1 cellular context compared by ENCODE assay signal in the genomic region with DNA sequence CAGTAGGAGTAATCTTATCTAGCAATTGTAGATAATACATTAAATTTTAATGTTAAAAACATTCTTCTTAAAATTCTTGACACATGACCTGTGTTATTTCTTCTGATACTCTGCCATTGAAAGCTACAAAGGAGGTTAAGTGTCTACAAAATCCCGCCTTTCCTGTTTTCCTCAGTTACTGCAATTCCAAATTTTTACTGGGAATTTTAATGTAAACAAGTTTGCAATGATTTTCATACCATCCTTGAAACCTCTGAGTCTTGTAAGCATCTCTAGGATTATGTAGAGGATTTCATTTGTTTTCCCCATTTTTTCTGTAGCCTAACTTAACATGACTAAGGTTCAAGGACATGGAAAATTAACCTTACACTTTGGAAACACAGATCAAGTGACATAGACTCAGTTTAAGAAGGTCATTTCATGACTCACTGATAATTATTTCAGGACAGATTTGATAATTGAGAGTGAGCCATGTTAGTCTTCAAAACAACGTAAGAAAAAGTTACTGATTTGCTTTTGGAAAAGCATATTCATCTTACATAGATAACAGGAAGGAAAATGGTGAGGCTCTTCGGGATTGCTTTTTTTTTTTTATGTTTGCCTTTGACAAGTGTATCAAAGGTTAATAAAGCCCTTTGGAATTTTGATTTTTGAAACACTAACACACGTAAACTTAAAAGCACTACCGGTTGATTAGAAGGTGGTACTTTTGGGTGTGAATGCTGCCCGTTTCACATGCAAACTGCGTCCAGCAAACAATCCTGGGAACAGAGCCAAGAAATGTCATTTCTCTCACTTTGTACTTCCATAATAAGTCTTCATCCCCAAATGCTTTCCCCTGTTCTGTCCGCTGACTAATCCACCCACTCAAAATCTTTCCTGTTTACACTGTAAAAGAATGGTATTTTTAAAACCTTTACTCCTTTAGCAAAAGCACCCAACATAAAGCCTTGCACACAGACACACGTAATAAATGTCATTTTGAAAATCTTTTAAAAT.
TF ChIP-seq lines count a peak whose summit lies in the region.

No MANE protein-coding gene starts in this region.

TF ChIP-seq in HepG2, 621 proteins besides CTCF, POLR2A, EP300 and RAD21 (continues in another document):
- peak; percentile 25; the same call in 1 of the 2 replicates for TF ChIP-seq KAT8 (CRISPR knock-in tag; IDR thresholded peaks at IDR 0.05)
- 0 out of 2 replicates have a peak, but pooled peaks have one; percentile 7 for TF ChIP-seq KLF12 (CRISPR knock-in tag; IDR thresholded peaks at IDR 0.05; ENCODE audit: borderline replicate concordance)
- no peak for TF ChIP-seq RBM39 (IDR thresholded peaks at IDR 0.05; ENCODE audit: low read depth, low read length, poor library complexity, severe bottlenecking)
- TF ChIP-seq ZNF891 (CRISPR knock-in tag; IDR thresholded peaks at IDR 0.05) = no peak
- no peak for TF ChIP-seq EED (CRISPR knock-in tag; IDR thresholded peaks at IDR 0.05)
- TF ChIP-seq, protein P1, sequence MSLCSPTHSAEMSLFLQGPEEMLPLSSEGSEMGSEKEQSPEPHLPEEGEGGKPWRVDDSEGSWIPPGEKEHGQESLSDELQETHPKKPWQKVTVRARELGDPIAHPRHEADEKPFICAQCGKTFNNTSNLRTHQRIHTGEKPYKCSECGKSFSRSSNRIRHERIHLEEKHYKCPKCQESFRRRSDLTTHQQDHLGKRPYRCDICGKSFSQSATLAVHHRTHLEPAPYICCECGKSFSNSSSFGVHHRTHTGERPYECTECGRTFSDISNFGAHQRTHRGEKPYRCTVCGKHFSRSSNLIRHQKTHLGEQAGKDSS (CRISPR knock-in tag; IDR thresholded peaks at IDR 0.05; ENCODE audit: borderline replicate concordance, low read depth) = no peak
- no peak for TF ChIP-seq ZBTB7A (CRISPR knock-in tag; IDR thresholded peaks at IDR 0.05)
- no peak for TF ChIP-seq NFKBIZ (CRISPR knock-in tag; IDR thresholded peaks at IDR 0.05)
- TF ChIP-seq ZBTB38 (CRISPR knock-in tag; IDR thresholded peaks at IDR 0.05) = no peak
- TF ChIP-seq SYNCRIP (IDR thresholded peaks at IDR 0.05; ENCODE audit: insufficient read depth, low read depth, low read length) = no peak
- peak; percentile 33; the same call in 1 of the 2 replicates for TF ChIP-seq RARA (CRISPR knock-in tag; IDR thresholded peaks at IDR 0.05)
- TF ChIP-seq ZFAT (CRISPR knock-in tag; conservative IDR thresholded peaks at IDR 0.05) = no peak
- TF ChIP-seq ZMYM2 (CRISPR knock-in tag; IDR thresholded peaks at IDR 0.05) = no peak
- TF ChIP-seq NR1H2 (CRISPR knock-in tag; IDR thresholded peaks at IDR 0.05; ENCODE audit: borderline replicate concordance, low read depth) = no peak
- TF ChIP-seq HDAC2 (CRISPR knock-in tag; IDR thresholded peaks at IDR 0.05) = peak; percentile 12; the same call in 1 of the 2 replicates
- TF ChIP-seq GTF3A (CRISPR knock-in tag; conservative IDR thresholded peaks at IDR 0.05) = no peak
- no peak for TF ChIP-seq ZNF567 (CRISPR knock-in tag; IDR thresholded peaks at IDR 0.05; ENCODE audit: borderline replicate concordance)
- TF ChIP-seq, protein P2, sequence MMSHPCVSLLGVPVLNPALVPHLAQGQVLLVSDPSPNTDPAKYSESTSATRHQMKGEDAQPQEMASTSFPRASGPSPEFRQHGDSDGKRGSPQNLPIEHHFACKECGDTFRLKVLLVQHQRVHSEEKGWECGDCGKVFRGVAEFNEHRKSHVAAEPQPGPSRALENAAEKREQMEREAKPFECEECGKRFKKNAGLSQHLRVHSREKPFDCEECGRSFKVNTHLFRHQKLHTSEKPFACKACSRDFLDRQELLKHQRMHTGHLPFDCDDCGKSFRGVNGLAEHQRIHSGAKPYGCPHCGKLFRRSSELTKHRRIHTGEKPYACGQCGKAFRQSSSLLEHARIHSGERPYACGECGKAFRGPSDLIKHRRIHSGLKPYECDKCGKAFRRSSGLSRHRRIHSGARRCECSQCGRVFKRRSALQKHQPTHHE (CRISPR knock-in tag; IDR thresholded peaks at IDR 0.05; ENCODE audit: borderline replicate concordance) = 0 out of 2 replicates have a peak, but pooled peaks have one; percentile 43
- TF ChIP-seq, protein P3, sequence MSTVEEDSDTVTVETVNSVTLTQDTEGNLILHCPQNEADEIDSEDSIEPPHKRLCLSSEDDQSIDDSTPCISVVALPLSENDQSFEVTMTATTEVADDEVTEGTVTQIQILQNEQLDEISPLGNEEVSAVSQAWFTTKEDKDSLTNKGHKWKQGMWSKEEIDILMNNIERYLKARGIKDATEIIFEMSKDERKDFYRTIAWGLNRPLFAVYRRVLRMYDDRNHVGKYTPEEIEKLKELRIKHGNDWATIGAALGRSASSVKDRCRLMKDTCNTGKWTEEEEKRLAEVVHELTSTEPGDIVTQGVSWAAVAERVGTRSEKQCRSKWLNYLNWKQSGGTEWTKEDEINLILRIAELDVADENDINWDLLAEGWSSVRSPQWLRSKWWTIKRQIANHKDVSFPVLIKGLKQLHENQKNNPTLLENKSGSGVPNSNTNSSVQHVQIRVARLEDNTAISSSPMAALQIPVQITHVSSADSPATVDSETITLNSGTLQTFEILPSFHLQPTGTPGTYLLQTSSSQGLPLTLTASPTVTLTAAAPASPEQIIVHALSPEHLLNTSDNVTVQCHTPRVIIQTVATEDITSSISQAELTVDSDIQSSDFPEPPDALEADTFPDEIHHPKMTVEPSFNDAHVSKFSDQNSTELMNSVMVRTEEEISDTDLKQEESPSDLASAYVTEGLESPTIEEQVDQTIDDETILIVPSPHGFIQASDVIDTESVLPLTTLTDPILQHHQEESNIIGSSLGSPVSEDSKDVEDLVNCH (CRISPR knock-in tag; IDR thresholded peaks at IDR 0.05) = no peak
- TF ChIP-seq, protein P4, sequence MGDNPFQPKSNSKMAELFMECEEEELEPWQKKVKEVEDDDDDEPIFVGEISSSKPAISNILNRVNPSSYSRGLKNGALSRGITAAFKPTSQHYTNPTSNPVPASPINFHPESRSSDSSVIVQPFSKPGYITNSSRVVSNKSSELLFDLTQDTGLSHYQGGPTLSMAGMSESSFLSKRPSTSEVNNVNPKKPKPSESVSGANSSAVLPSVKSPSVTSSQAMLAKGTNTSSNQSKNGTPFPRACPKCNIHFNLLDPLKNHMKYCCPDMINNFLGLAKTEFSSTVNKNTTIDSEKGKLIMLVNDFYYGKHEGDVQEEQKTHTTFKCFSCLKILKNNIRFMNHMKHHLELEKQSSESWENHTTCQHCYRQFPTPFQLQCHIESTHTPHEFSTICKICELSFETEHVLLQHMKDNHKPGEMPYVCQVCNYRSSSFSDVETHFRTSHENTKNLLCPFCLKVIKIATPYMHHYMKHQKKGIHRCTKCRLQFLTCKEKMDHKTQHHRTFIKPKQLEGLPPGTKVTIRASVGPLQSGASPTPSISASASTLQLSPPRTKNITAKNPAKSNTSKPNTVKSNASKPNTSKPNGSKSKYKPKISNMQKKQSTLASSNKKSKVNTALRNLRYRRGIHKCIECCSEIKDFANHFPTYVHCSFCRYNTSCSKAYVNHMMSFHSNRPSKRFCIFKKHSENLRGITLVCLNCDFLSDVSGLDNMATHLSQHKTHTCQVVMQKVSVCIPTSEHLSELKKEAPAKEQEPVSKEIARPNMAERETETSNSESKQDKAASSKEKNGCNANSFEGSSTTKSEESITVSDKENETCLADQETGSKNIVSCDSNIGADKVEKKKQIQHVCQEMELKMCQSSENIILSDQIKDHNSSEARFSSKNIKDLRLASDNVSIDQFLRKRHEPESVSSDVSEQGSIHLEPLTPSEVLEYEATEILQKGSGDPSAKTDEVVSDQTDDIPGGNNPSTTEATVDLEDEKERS (CRISPR knock-in tag; IDR thresholded peaks at IDR 0.05) = peak; percentile 48; the same call in 1 of the 2 replicates
- TF ChIP-seq GFI1 (CRISPR knock-in tag; IDR thresholded peaks at IDR 0.05; ENCODE audit: borderline replicate concordance) = peak; percentile 18; the same call in 1 of the 2 replicates
- no peak for TF ChIP-seq ZNF282 (IDR thresholded peaks at IDR 0.05; ENCODE audit: partially characterized antibody)
- TF ChIP-seq ZNF260 (CRISPR knock-in tag; IDR thresholded peaks at IDR 0.05; ENCODE audit: borderline replicate concordance, low read depth) = no peak
- TF ChIP-seq MTA1 (CRISPR knock-in tag; IDR thresholded peaks at IDR 0.05; ENCODE audit: borderline replicate concordance) = no peak
- 0 out of 2 replicates have a peak, but pooled peaks have one; percentile 44 for TF ChIP-seq SP5 (CRISPR knock-in tag; IDR thresholded peaks at IDR 0.05; ENCODE audit: borderline replicate concordance, low read depth)
- TF ChIP-seq TCF7 (IDR thresholded peaks at IDR 0.05; ENCODE audit: low read depth) = peak; percentile 55; the same call in 1 of the 2 replicates
- TF ChIP-seq, protein P5, sequence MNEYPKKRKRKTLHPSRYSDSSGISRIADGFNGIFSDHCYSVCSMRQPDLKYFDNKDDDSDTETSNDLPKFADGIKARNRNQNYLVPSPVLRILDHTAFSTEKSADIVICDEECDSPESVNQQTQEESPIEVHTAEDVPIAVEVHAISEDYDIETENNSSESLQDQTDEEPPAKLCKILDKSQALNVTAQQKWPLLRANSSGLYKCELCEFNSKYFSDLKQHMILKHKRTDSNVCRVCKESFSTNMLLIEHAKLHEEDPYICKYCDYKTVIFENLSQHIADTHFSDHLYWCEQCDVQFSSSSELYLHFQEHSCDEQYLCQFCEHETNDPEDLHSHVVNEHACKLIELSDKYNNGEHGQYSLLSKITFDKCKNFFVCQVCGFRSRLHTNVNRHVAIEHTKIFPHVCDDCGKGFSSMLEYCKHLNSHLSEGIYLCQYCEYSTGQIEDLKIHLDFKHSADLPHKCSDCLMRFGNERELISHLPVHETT (CRISPR knock-in tag; conservative IDR thresholded peaks at IDR 0.05) = no peak
- TF ChIP-seq, protein P6, sequence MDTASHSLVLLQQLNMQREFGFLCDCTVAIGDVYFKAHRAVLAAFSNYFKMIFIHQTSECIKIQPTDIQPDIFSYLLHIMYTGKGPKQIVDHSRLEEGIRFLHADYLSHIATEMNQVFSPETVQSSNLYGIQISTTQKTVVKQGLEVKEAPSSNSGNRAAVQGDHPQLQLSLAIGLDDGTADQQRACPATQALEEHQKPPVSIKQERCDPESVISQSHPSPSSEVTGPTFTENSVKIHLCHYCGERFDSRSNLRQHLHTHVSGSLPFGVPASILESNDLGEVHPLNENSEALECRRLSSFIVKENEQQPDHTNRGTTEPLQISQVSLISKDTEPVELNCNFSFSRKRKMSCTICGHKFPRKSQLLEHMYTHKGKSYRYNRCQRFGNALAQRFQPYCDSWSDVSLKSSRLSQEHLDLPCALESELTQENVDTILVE (CRISPR knock-in tag; IDR thresholded peaks at IDR 0.05) = no peak
- 0 out of 2 replicates have a peak, but pooled peaks have one; percentile 18 for TF ChIP-seq SMAD3 (CRISPR knock-in tag; IDR thresholded peaks at IDR 0.05)
- TF ChIP-seq ZNF749 (CRISPR knock-in tag; IDR thresholded peaks at IDR 0.05; ENCODE audit: borderline replicate concordance) = no peak
- no peak for TF ChIP-seq CENPT (CRISPR knock-in tag; IDR thresholded peaks at IDR 0.05; ENCODE audit: low read depth)
- TF ChIP-seq ZNF550 (CRISPR knock-in tag; IDR thresholded peaks at IDR 0.05; ENCODE audit: borderline replicate concordance) = no peak
- TF ChIP-seq ZNF33B (CRISPR knock-in tag; IDR thresholded peaks at IDR 0.05) = no peak
- TF ChIP-seq ZNF720 (CRISPR knock-in tag; IDR thresholded peaks at IDR 0.05) = no peak
- TF ChIP-seq NCOA2 (CRISPR knock-in tag; IDR thresholded peaks at IDR 0.05) = 0 out of 2 replicates have a peak, but pooled peaks have one; percentile 8
- no peak for TF ChIP-seq STAT5B (CRISPR knock-in tag; IDR thresholded peaks at IDR 0.05)
- peak; percentile 54 for TF ChIP-seq MED1 (CRISPR knock-in tag; IDR thresholded peaks at IDR 0.05)
- TF ChIP-seq, protein P7, sequence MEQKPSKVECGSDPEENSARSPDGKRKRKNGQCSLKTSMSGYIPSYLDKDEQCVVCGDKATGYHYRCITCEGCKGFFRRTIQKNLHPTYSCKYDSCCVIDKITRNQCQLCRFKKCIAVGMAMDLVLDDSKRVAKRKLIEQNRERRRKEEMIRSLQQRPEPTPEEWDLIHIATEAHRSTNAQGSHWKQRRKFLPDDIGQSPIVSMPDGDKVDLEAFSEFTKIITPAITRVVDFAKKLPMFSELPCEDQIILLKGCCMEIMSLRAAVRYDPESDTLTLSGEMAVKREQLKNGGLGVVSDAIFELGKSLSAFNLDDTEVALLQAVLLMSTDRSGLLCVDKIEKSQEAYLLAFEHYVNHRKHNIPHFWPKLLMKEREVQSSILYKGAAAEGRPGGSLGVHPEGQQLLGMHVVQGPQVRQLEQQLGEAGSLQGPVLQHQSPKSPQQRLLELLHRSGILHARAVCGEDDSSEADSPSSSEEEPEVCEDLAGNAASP (CRISPR knock-in tag; IDR thresholded peaks at IDR 0.05; ENCODE audit: borderline replicate concordance) = no peak
- TF ChIP-seq, protein P8, sequence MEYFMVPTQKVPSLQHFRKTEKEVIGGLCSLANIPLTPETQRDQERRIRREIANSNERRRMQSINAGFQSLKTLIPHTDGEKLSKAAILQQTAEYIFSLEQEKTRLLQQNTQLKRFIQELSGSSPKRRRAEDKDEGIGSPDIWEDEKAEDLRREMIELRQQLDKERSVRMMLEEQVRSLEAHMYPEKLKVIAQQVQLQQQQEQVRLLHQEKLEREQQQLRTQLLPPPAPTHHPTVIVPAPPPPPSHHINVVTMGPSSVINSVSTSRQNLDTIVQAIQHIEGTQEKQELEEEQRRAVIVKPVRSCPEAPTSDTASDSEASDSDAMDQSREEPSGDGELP (IDR thresholded peaks at IDR 0.05; ENCODE audit: borderline replicate concordance, low read depth) = no peak
- TF ChIP-seq TBX2 (CRISPR knock-in tag; IDR thresholded peaks at IDR 0.05; ENCODE audit: borderline replicate concordance) = peak; percentile 96
- TF ChIP-seq, protein P9, sequence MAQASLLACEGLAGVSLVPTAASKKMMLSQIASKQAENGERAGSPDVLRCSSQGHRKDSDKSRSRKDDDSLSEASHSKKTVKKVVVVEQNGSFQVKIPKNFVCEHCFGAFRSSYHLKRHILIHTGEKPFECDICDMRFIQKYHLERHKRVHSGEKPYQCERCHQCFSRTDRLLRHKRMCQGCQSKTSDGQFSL (CRISPR knock-in tag; IDR thresholded peaks at IDR 0.05) = no peak
- TF ChIP-seq AKAP8 (CRISPR knock-in tag; IDR thresholded peaks at IDR 0.05) = no peak
- TF ChIP-seq ZNF737 (CRISPR knock-in tag; IDR thresholded peaks at IDR 0.05; ENCODE audit: borderline replicate concordance) = no peak
- peak; percentile 51; the same call in 1 of the 2 replicates for TF ChIP-seq SAP130 (CRISPR knock-in tag; IDR thresholded peaks at IDR 0.05; ENCODE audit: low read depth)
- TF ChIP-seq ZNF510 (CRISPR knock-in tag; IDR thresholded peaks at IDR 0.05; ENCODE audit: low read depth) = no peak
- no peak for TF ChIP-seq BRCA1 (CRISPR knock-in tag; IDR thresholded peaks at IDR 0.05)
- no peak for TF ChIP-seq ZNF773 (CRISPR knock-in tag; IDR thresholded peaks at IDR 0.05; ENCODE audit: borderline replicate concordance)
- TF ChIP-seq, protein P10, sequence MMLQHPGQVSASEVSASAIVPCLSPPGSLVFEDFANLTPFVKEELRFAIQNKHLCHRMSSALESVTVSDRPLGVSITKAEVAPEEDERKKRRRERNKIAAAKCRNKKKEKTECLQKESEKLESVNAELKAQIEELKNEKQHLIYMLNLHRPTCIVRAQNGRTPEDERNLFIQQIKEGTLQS (CRISPR knock-in tag; IDR thresholded peaks at IDR 0.05) = no peak
